ENCODE assay signal across 8 cellular contexts in genomic region chr6:73652637-73653570, GRCh38. TPM values are rescaled to one million over a fixed set of nuclear protein-coding genes. Genes with fewer than 3 reads are reported as not detected.
A peak's percentile ranks its signal among the peaks of the same experiment; 100 is the strongest.
DNase-seq lines count a peak whose midpoint lies in the region; ATAC-seq and TF ChIP-seq lines count a peak whose summit lies in the region.

No MANE protein-coding gene starts in this region.

- peaks cover 25% of the 10 kb centered on the region for H3K4me1 Mint-ChIP-seq in activated CD4-positive, alpha-beta T cell treated with anti-CD3 and anti-CD28 coated beads, Interleukin-2, amount 10 ng/mL, durations not matched to agents 24 days and 14 days

- intact Hi-C loops in activated CD4-positive, alpha-beta T cell treated with anti-CD3 and anti-CD28 coated beads, Interleukin-2, amount 10 ng/mL, durations not matched to agents 24 days and 14 days (cut with micrococcal nuclease): loop anchor here (1.0 to 5.0 kb wide), 5 partner anchors 8 to 1629 kb away; partner anchors contain the start of genes MTO1 and TMEM30A
- intact Hi-C loops in dorsolateral prefrontal cortex (cut with DNase I) (loop anchor here (1.0 to 10.0 kb wide), 4 partner anchors 132 to 1952 kb away; partner anchors contain the start of genes EEF1A1 (in 2 of the 2), COX7A2 (in 1 of the 2) and SENP6 (in 1 of the 2)), right lobe of liver (cut with DNase I) (no loop called here)

- no peak for TF ChIP-seq POLR2A in right lobe of liver (IDR thresholded peaks at IDR 0.05)

- H3K36me3 ChIP-seq in BE2C (no peaks in the 10 kb centered on the region), right lobe of liver (no peaks in the 10 kb centered on the region)

- H3K27ac Mint-ChIP-seq in activated CD4-positive, alpha-beta T cell treated with anti-CD3 and anti-CD28 coated beads, Interleukin-2, amount 10 ng/mL, durations not matched to agents 24 days and 14 days: peak overlapping the region; percentile 91

- peaks cover 11% of the 10 kb centered on the region for H3K36me3 Mint-ChIP-seq in activated CD4-positive, alpha-beta T cell treated with anti-CD3 and anti-CD28 coated beads, Interleukin-2, amount 10 ng/mL, durations not matched to agents 24 days and 14 days (ENCODE audit: low read depth)

- H3K27ac ChIP-seq in dorsolateral prefrontal cortex (peak overlapping the region; percentile 74 to 99 (median 97)), right lobe of liver (peak overlapping the region; percentile 98)

- WGBS in right lobe of liver (ENCODE audit: insufficient coverage, low coverage, low lambda C conversion rate, missing lambda C conversion rate): 3% methylated on average over 32 of the region's 32 CpGs

- H3K4me3 ChIP-seq in BE2C (ENCODE audit: low read depth, low read length) (peak overlapping the region; percentile 85), dorsolateral prefrontal cortex (peak overlapping the region; percentile 63 to 100 (median 97)), right lobe of liver (peak overlapping the region; percentile 92 to 100 (median 97))

- no peaks in the 10 kb centered on the region for H3K9me3 Mint-ChIP-seq in activated CD4-positive, alpha-beta T cell treated with anti-CD3 and anti-CD28 coated beads, Interleukin-2, amount 10 ng/mL, durations not matched to agents 24 days and 14 days

- H3K9me3 ChIP-seq in BE2C (no peaks in the 10 kb centered on the region), right lobe of liver (no peaks in the 10 kb centered on the region)

- no peaks in the 10 kb centered on the region for H3K27me3 Mint-ChIP-seq in activated CD4-positive, alpha-beta T cell treated with anti-CD3 and anti-CD28 coated beads, Interleukin-2, amount 10 ng/mL, durations not matched to agents 24 days and 14 days

- ATAC-seq in GM19043 (IDR thresholded peaks at IDR 0.05; ENCODE audit: low read depth, unreplicated experiment): peak; percentile 35
- peak; percentile 42 for ATAC-seq in HG03378 (IDR thresholded peaks at IDR 0.05; ENCODE audit: unreplicated experiment)
- peak; percentile 46 to 57 (median 54) for ATAC-seq in right lobe of liver

- DNase-seq in BE2C: peak; percentile 70
- DNase-seq in NCI-H524 (lab: John Stamatoyannopoulos, UW): peak; percentile 53 to 76
- peak; percentile 91 for DNase-seq in activated CD4-positive, alpha-beta T cell treated with anti-CD3 and anti-CD28 coated beads, Interleukin-2, amount 10 ng/mL, durations not matched to agents 24 days and 14 days
- DNase-seq in dorsolateral prefrontal cortex: peak; percentile 33 to 76 (median 64)
- DNase-seq in right lobe of liver: peak; percentile 69 to 79 (median 77)
- DNase-seq in stimulated activated CD4-positive, alpha-beta T cell treated with anti-CD3 and anti-CD28 coated beads, TNF-alpha, amount 100 ng/mL, for 24 hours (ENCODE audit: low read depth in 3 of 3): peak; percentile 26 to 58 (median 27)

- H3K27me3 ChIP-seq in BE2C (no peaks in the 10 kb centered on the region), dorsolateral prefrontal cortex (no peaks in the 10 kb centered on the region), right lobe of liver (no peaks in the 10 kb centered on the region)

- H3K4me1 ChIP-seq in BE2C (no peaks in the 10 kb centered on the region), right lobe of liver (peaks cover 0 to 15% (median 0%) of the 10 kb centered on the region in 4 donors)

- H3K4me3 Mint-ChIP-seq in activated CD4-positive, alpha-beta T cell treated with anti-CD3 and anti-CD28 coated beads, Interleukin-2, amount 10 ng/mL, durations not matched to agents 24 days and 14 days: peak overlapping the region; percentile 96

- TF ChIP-seq CTCF in BE2C (IDR thresholded peaks at IDR 0.05; ENCODE audit: low read depth, low read length) (peak; percentile 44), dorsolateral prefrontal cortex (IDR thresholded peaks at IDR 0.05 in 54 of 56, conservative IDR thresholded peaks at IDR 0.05 in 2 of 56; ENCODE audit: low read depth in 1 of 56, partially characterized antibody in 56 of 56) (peak in 47 of 56 donors; percentile 8 to 61 (median 31)), right lobe of liver (IDR thresholded peaks at IDR 0.05) (peak; percentile 25 to 33 (median 26))

RNA-seq across cellular contexts. Expression of gene SLC17A5, which starts 0.9 kb away (rescaled TPM):
- polyA plus RNA-seq in BE2C (2012; ENCODE audit: insufficient read depth, insufficient read length, low read depth): 3.5 TPM
- total RNA-seq in activated CD4-positive, alpha-beta T cell treated with anti-CD3 and anti-CD28 coated beads, Interleukin-2, amount 10 ng/mL, durations not matched to agents 24 days and 14 days: 4.9 TPM in 2 replicates
- total RNA-seq in dorsolateral prefrontal cortex (10 to 100 TPM; 10.8 to 27.7 (median 16.8) TPM), right lobe of liver (10 to 100 TPM; 12.8 to 23.9 (median 15.2) TPM)

RNA-seq across cellular contexts. Expression of gene CD109, which starts 43.1 kb away (rescaled TPM):
- 0.15 TPM for polyA plus RNA-seq in BE2C (2012; ENCODE audit: insufficient read depth, insufficient read length, low read depth)
- 23.6 and 24.2 TPM in 2 replicates for total RNA-seq in activated CD4-positive, alpha-beta T cell treated with anti-CD3 and anti-CD28 coated beads, Interleukin-2, amount 10 ng/mL, durations not matched to agents 24 days and 14 days
- total RNA-seq in dorsolateral prefrontal cortex (10 to 100 TPM in 2 of 120 experiments, 1 to 10 TPM in 118; 1.3 to 13.2 (median 5.1) TPM), right lobe of liver (1 to 10 TPM in 3 of 6 experiments, under 1 TPM in 3; 0.35 to 8.4 (median 2.8) TPM)

Comparison
In these comparisons a context has a peak if more than half of its experiments do, and no peak if none do; other contexts are left out.
1. Peak in every context shown above with its lines: DNase-seq, ATAC-seq, H3K4me3 ChIP-seq and H3K27ac ChIP-seq.
2. DNase-seq: peak in every context shown above with its lines; median percentile 91 in activated CD4-positive, alpha-beta T cell treated with anti-CD3 and anti-CD28 coated beads, Interleukin-2, amount 10 ng/mL, durations not matched to agents 24 days and 14 days; 77 in right lobe of liver; 70 in BE2C; 64 in NCI-H524; 64 in dorsolateral prefrontal cortex; 27 in stimulated activated CD4-positive, alpha-beta T cell treated with anti-CD3 and anti-CD28 coated beads, TNF-alpha, amount 100 ng/mL, for 24 hours.
3. intact Hi-C loops: an anchor here in activated CD4-positive, alpha-beta T cell treated with anti-CD3 and anti-CD28 coated beads, Interleukin-2, amount 10 ng/mL, durations not matched to agents 24 days and 14 days (1.0 to 5.0 kb wide) and dorsolateral prefrontal cortex (1.0 to 10.0 kb wide); none called in right lobe of liver.